Comparison of ENCODE assay signal across 8 cellular contexts in the genomic region with DNA sequence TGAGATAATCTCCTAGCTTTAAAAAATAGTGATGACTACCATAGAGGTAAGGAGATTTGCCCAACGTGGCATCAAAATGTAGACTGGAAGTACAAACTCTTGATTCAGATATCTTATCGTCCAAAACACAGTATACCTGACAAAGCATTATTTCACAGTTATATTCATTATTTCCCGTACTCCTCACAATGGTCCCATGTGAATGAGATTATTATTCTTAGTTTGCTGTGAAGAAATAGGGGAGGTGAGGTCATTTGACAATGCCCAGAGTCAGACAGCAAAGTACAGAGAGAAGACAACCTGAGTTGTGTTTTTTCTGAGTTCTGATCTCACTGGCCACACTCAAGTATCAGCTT. TPM values are rescaled to one million over a fixed set of nuclear protein-coding genes. Genes with fewer than 3 reads are reported as not detected.
DNase-seq lines count a peak whose midpoint lies in the region; ATAC-seq and TF ChIP-seq lines count a peak whose summit lies in the region.

No MANE protein-coding gene starts in this region.

- peak overlapping the region; percentile 96 to 99 (median 97) for H3K27ac Mint-ChIP-seq in CD4-positive, CD25-positive, alpha-beta regulatory T cell
- peak overlapping the region; percentile 80 to 89 (median 88) for H3K27ac Mint-ChIP-seq in nephron

- peaks cover 4% of the 10 kb centered on the region for H3K27me3 Mint-ChIP-seq in CD4-positive, CD25-positive, alpha-beta regulatory T cell
- no peaks in the 10 kb centered on the region for H3K27me3 Mint-ChIP-seq in nephron (ENCODE audit: low read depth)

- H3K4me3 Mint-ChIP-seq in CD4-positive, CD25-positive, alpha-beta regulatory T cell: peak overlapping the region; percentile 90 to 98 (median 96)
- H3K4me3 Mint-ChIP-seq in nephron: peak overlapping the region; percentile 97 to 98 (median 98)

- H3K9me3 Mint-ChIP-seq in CD4-positive, CD25-positive, alpha-beta regulatory T cell: no peaks in the 10 kb centered on the region
- no peaks in the 10 kb centered on the region for H3K9me3 Mint-ChIP-seq in nephron

- H3K27me3 ChIP-seq in CD4-positive, CD25-positive, alpha-beta regulatory T cell (ENCODE audit: control insufficient read depth, insufficient read depth, low read length): no peaks in the 10 kb centered on the region

- TF ChIP-seq CTCF in cardiac fibroblast (IDR thresholded peaks at IDR 0.05; ENCODE audit: low read depth, low read length): no peak
- TF ChIP-seq CTCF in nephron (IDR thresholded peaks at IDR 0.05; ENCODE audit: unreplicated experiment in 3 of 3): no peak

- H3K9me3 ChIP-seq in CD4-positive, CD25-positive, alpha-beta regulatory T cell (ENCODE audit: control insufficient read depth in 2 of 2, low read length in 2 of 2): no peaks in the 10 kb centered on the region

- H3K4me1 Mint-ChIP-seq in CD4-positive, CD25-positive, alpha-beta regulatory T cell: peaks cover 25 to 45% (median 32%) of the 10 kb centered on the region in 4 donors
- peaks cover 15% of the 10 kb centered on the region for H3K4me1 Mint-ChIP-seq in nephron

- H3K4me3 ChIP-seq in CD4-positive, CD25-positive, alpha-beta regulatory T cell (ENCODE audit: low read depth, low read length): peak overlapping the region; percentile 97
- peak overlapping the region; percentile 55 to 96 for H3K4me3 ChIP-seq in cardiac fibroblast (replicated peaks in 1 of 2; ENCODE audit: low read depth in 2 of 2, low read length in 2 of 2)

- H3K36me3 Mint-ChIP-seq in CD4-positive, CD25-positive, alpha-beta regulatory T cell: peaks cover under 1% of the 10 kb centered on the region
- H3K36me3 Mint-ChIP-seq in nephron (ENCODE audit: low read depth): peaks cover 7% of the 10 kb centered on the region

- H3K36me3 ChIP-seq in CD4-positive, CD25-positive, alpha-beta regulatory T cell (ENCODE audit: control insufficient read depth, insufficient read depth, low read length): peaks cover under 1% of the 10 kb centered on the region

- H3K4me1 ChIP-seq in CD4-positive, CD25-positive, alpha-beta regulatory T cell (ENCODE audit: control insufficient read depth, insufficient read depth, low read length, poor library complexity, severe bottlenecking): peaks cover 24% of the 10 kb centered on the region

- no peak for DNase-seq in CD4-positive, CD25-positive, alpha-beta regulatory T cell
- DNase-seq in LHCN-M2 (ENCODE audit: low read depth) (peak; percentile 42), cardiac fibroblast (ENCODE audit: low read depth in 2 of 2) (peak; percentile 32 to 78), NCI-H446 treated with DMSO at 0.1 percent for 48 hours (lab: John Stamatoyannopoulos, UW) (no peak), C1 segment of cervical spinal cord (lab: John Stamatoyannopoulos, UW) (no peak), left lobe of liver (ENCODE audit: low spot score) (no peak)

- H3K27ac ChIP-seq in CD4-positive, CD25-positive, alpha-beta regulatory T cell (ENCODE audit: insufficient read depth, low read length, poor library complexity, severe bottlenecking): peak overlapping the region; percentile 94

- no peak for ATAC-seq in CD4-positive, CD25-positive, alpha-beta regulatory T cell (ENCODE audit: low read depth in 2 of 2)
- ATAC-seq in left lobe of liver (no peak), HG03039 (IDR thresholded peaks at IDR 0.05; ENCODE audit: unreplicated experiment) (no peak)

RNA-seq across cellular contexts. Expression of gene TFB1M, which starts 1.2 kb away (rescaled TPM):
- total RNA-seq in CD4-positive, CD25-positive, alpha-beta regulatory T cell: 17.7 TPM
- 10 to 100 TPM; 10.5 to 26.5 (median 18.3) TPM for polyA plus RNA-seq in CD4-positive, CD25-positive, alpha-beta regulatory T cell
- total RNA-seq in LHCN-M2 (2014; rRNA removed): 21.2 and 21.7 TPM in 2 replicates
- 14.2 TPM for polyA plus RNA-seq in LHCN-M2 (2012)
- total RNA-seq in left lobe of liver: 22.2 TPM

RNA-seq across cellular contexts. Expression of gene CLDN20, which starts 51.7 kb away (rescaled TPM):
- total RNA-seq in CD4-positive, CD25-positive, alpha-beta regulatory T cell: not detected
- not detected for polyA plus RNA-seq in CD4-positive, CD25-positive, alpha-beta regulatory T cell
- total RNA-seq in LHCN-M2 (2014; rRNA removed) (not detected in 2 replicates), left lobe of liver (not detected)
- 0.29 TPM for polyA plus RNA-seq in LHCN-M2 (2012)

Comparison
In these comparisons a context has a peak if more than half of its experiments do, and no peak if none do; other contexts are left out.
1. DNase-seq: peak in LHCN-M2 (single experiment) and cardiac fibroblast (2 of 2); none in CD4-positive, CD25-positive, alpha-beta regulatory T cell (0 of 3), NCI-H446 treated with DMSO at 0.1 percent for 48 hours (single experiment), C1 segment of cervical spinal cord (0 of 14) and left lobe of liver (single experiment).